1 cellular context compared by ENCODE assay signal in genomic region chr15:44738340-44738984, GRCh38.
TF ChIP-seq lines count a peak whose summit lies in the region.

No MANE protein-coding gene starts in this region.

TF ChIP-seq in GM12878, 131 proteins besides CTCF, POLR2A, EP300 and RAD21 (continued from another document):
- TF ChIP-seq NR2C2 (IDR thresholded peaks at IDR 0.05; ENCODE audit: borderline replicate concordance, control insufficient read depth, insufficient read length, low read depth) (no peak), ZNF622 (IDR thresholded peaks at IDR 0.05) (no peak), SIN3A (IDR thresholded peaks at IDR 0.05; ENCODE audit: low read depth, low read length) (no peak), YY1 (IDR thresholded peaks at IDR 0.05; ENCODE audit: low read depth, low read length) (no peak), ELK1 (IDR thresholded peaks at IDR 0.05; ENCODE audit: low read depth, low read length) (no peak), SMC3 (IDR thresholded peaks at IDR 0.05; ENCODE audit: borderline replicate concordance, low read length) (peak; percentile 73), STAT1 (conservative IDR thresholded peaks at IDR 0.05) (no peak), BHLHE40 (IDR thresholded peaks at IDR 0.05; ENCODE audit: borderline replicate concordance in 1 of 2, low read depth in 2 of 2, low read length in 1 of 2) (0 out of 4 replicates have a peak, but pooled peaks of 1 of the 2 experiments have one; percentile 11), CREM (IDR thresholded peaks at IDR 0.05; ENCODE audit: low read depth) (no peak), PAX8 (IDR thresholded peaks at IDR 0.05) (no peak), IKZF1 (conservative IDR thresholded peaks at IDR 0.05) (0 out of 2 replicates have a peak, but pooled peaks have one; percentile 18), ZNF217 (IDR thresholded peaks at IDR 0.05) (no peak), IKZF2 (IDR thresholded peaks at IDR 0.05) (peak; percentile 33 to 60; a peak in 3 of 4 replicates), FOXM1 (IDR thresholded peaks at IDR 0.05; ENCODE audit: low read depth, low read length) (no peak), SKIL (IDR thresholded peaks at IDR 0.05; ENCODE audit: low read depth, poor library complexity, severe bottlenecking) (peak; percentile 22), HDAC6 (IDR thresholded peaks at IDR 0.05; ENCODE audit: unreplicated experiment) (no peak), STAT3 (IDR thresholded peaks at IDR 0.05; ENCODE audit: low read depth, low read length) (no peak), GABPA (IDR thresholded peaks at IDR 0.05; ENCODE audit: low read depth) (no peak)
- TF ChIP-seq, protein P1, sequence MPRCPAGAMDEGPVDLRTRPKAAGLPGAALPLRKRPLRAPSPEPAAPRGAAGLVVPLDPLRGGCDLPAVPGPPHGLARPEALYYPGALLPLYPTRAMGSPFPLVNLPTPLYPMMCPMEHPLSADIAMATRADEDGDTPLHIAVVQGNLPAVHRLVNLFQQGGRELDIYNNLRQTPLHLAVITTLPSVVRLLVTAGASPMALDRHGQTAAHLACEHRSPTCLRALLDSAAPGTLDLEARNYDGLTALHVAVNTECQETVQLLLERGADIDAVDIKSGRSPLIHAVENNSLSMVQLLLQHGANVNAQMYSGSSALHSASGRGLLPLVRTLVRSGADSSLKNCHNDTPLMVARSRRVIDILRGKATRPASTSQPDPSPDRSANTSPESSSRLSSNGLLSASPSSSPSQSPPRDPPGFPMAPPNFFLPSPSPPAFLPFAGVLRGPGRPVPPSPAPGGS (IDR thresholded peaks at IDR 0.05; ENCODE audit: borderline replicate concordance, insufficient read depth, low read depth, low read length, poor library complexity, severe bottlenecking) = no peak
- TF ChIP-seq, protein P2, sequence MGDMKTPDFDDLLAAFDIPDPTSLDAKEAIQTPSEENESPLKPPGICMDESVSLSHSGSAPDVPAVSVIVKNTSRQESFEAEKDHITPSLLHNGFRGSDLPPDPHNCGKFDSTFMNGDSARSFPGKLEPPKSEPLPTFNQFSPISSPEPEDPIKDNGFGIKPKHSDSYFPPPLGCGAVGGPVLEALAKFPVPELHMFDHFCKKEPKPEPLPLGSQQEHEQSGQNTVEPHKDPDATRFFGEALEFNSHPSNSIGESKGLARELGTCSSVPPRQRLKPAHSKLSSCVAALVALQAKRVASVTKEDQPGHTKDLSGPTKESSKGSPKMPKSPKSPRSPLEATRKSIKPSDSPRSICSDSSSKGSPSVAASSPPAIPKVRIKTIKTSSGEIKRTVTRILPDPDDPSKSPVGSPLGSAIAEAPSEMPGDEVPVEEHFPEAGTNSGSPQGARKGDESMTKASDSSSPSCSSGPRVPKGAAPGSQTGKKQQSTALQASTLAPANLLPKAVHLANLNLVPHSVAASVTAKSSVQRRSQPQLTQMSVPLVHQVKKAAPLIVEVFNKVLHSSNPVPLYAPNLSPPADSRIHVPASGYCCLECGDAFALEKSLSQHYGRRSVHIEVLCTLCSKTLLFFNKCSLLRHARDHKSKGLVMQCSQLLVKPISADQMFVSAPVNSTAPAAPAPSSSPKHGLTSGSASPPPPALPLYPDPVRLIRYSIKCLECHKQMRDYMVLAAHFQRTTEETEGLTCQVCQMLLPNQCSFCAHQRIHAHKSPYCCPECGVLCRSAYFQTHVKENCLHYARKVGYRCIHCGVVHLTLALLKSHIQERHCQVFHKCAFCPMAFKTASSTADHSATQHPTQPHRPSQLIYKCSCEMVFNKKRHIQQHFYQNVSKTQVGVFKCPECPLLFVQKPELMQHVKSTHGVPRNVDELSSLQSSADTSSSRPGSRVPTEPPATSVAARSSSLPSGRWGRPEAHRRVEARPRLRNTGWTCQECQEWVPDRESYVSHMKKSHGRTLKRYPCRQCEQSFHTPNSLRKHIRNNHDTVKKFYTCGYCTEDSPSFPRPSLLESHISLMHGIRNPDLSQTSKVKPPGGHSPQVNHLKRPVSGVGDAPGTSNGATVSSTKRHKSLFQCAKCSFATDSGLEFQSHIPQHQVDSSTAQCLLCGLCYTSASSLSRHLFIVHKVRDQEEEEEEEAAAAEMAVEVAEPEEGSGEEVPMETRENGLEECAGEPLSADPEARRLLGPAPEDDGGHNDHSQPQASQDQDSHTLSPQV (IDR thresholded peaks at IDR 0.05) = no peak
- TF ChIP-seq, protein P3, sequence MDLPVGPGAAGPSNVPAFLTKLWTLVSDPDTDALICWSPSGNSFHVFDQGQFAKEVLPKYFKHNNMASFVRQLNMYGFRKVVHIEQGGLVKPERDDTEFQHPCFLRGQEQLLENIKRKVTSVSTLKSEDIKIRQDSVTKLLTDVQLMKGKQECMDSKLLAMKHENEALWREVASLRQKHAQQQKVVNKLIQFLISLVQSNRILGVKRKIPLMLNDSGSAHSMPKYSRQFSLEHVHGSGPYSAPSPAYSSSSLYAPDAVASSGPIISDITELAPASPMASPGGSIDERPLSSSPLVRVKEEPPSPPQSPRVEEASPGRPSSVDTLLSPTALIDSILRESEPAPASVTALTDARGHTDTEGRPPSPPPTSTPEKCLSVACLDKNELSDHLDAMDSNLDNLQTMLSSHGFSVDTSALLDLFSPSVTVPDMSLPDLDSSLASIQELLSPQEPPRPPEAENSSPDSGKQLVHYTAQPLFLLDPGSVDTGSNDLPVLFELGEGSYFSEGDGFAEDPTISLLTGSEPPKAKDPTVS (IDR thresholded peaks at IDR 0.05; ENCODE audit: low read depth, low read length) = no peak; the same call in 1 of the 2 replicates
